1 cellular context compared by ENCODE assay signal in the genomic region with DNA sequence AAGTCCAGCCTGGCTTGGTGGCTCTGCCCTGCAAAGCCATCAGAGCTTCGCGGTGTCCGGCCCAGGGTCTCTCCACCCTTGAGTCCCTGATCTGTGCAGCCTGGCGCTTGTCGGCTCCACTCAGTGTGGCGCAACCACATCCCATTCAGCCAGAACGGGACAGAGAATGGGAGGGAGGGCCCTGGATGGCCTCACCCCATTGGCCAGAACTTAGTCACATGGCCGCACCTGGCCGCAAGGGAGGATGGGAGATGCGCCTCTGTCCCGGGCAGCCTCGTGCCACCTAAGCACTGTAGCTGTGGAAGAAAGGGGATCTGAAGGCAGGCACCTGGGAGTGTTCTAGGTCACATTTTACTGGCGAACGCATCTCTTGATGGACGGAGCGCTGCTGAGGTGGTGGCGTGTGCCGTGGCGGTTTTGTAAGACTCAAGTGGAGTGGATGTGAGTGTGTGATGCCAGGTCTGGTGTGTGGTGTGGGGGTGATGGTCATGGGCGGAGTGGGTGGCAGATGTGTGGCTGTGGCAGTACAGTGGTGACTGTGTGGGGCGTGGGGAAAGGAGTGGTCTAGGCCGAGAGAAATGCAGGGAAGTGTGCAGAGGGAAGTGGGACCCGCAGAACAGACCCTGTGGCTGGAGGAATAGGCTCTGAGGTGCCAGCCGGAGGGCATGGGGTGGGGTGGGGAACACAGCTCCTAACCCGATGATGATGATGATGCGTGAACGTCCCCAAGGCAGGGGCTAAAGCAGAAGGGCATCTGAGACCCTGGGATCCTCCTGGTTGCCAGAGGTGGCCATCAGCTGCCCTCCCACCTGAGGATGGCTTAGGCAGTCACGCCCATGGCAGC.
TF ChIP-seq lines count a peak whose summit lies in the region.

No MANE protein-coding gene starts in this region.

TF ChIP-seq in HepG2, 621 proteins besides CTCF, POLR2A, EP300 and RAD21 (continues in another document):
- TF ChIP-seq ZMYM4 (CRISPR knock-in tag; IDR thresholded peaks at IDR 0.05) (no peak), RBAK (CRISPR knock-in tag; IDR thresholded peaks at IDR 0.05) (no peak), ZNF143 (CRISPR knock-in tag; IDR thresholded peaks at IDR 0.05) (peak; percentile 77), MEIS2 (CRISPR knock-in tag; IDR thresholded peaks at IDR 0.05) (no peak), CEBPB (IDR thresholded peaks at IDR 0.05; ENCODE audit: borderline replicate concordance, low read depth, low read length) (peak; percentile 65; the same call in 1 of the 2 replicates), ZNF460 (CRISPR knock-in tag; IDR thresholded peaks at IDR 0.05; ENCODE audit: borderline replicate concordance) (no peak), TRIM24 (CRISPR knock-in tag; IDR thresholded peaks at IDR 0.05) (no peak), MAFK (conservative IDR thresholded peaks at IDR 0.05 in 1 of 2, IDR thresholded peaks at IDR 0.05 in 1 of 2; ENCODE audit: low read length in 2 of 2) (no peak), ZIK1 (CRISPR knock-in tag; IDR thresholded peaks at IDR 0.05; ENCODE audit: borderline replicate concordance, low read depth) (no peak), CBX1 (IDR thresholded peaks at IDR 0.05; ENCODE audit: low read depth) (no peak), TEAD2 (CRISPR knock-in tag; IDR thresholded peaks at IDR 0.05) (no peak), NFYB (CRISPR knock-in tag; IDR thresholded peaks at IDR 0.05) (peak; percentile 48; the same call in 1 of the 2 replicates), CEBPG (CRISPR knock-in tag; IDR thresholded peaks at IDR 0.05) (peak; percentile 38; the same call in 1 of the 2 replicates), ZNF768 (CRISPR knock-in tag; IDR thresholded peaks at IDR 0.05) (no peak), ZZZ3 (CRISPR knock-in tag; IDR thresholded peaks at IDR 0.05; ENCODE audit: borderline replicate concordance) (no peak), ZNF816 (CRISPR knock-in tag; IDR thresholded peaks at IDR 0.05; ENCODE audit: borderline replicate concordance) (no peak), ZNF792 (CRISPR knock-in tag; IDR thresholded peaks at IDR 0.05) (no peak), ZNF678 (CRISPR knock-in tag; IDR thresholded peaks at IDR 0.05) (no peak), LCORL (IDR thresholded peaks at IDR 0.05) (no peak), LCORL (CRISPR knock-in tag; IDR thresholded peaks at IDR 0.05) (no peak), ZNF746 (CRISPR knock-in tag; IDR thresholded peaks at IDR 0.05) (no peak), MED1 (CRISPR knock-in tag; IDR thresholded peaks at IDR 0.05) (no peak), SOX5 (CRISPR knock-in tag; IDR thresholded peaks at IDR 0.05; ENCODE audit: borderline replicate concordance) (no peak), ZNF501 (CRISPR knock-in tag; IDR thresholded peaks at IDR 0.05) (no peak), SP140L (CRISPR knock-in tag; IDR thresholded peaks at IDR 0.05; ENCODE audit: borderline replicate concordance) (no peak), ZNF34 (CRISPR knock-in tag; IDR thresholded peaks at IDR 0.05; ENCODE audit: borderline replicate concordance) (no peak), MXD3 (CRISPR knock-in tag; IDR thresholded peaks at IDR 0.05) (no peak), FOXO1 (CRISPR knock-in tag; IDR thresholded peaks at IDR 0.05) (no peak), CHD2 (IDR thresholded peaks at IDR 0.05; ENCODE audit: low read depth, low read length) (no peak), TAF15 (IDR thresholded peaks at IDR 0.05; ENCODE audit: low read depth, low read length, poor library complexity, severe bottlenecking) (no peak), AGO1 (IDR thresholded peaks at IDR 0.05; ENCODE audit: low read depth, low read length, poor library complexity, severe bottlenecking) (no peak), PRMT3 (CRISPR knock-in tag; IDR thresholded peaks at IDR 0.05; ENCODE audit: borderline replicate concordance, low read depth) (no peak), ZNF772 (CRISPR knock-in tag; IDR thresholded peaks at IDR 0.05) (no peak), DNMT3B (CRISPR knock-in tag; conservative IDR thresholded peaks at IDR 0.05) (no peak), SMAD3 (CRISPR knock-in tag; IDR thresholded peaks at IDR 0.05) (no peak), ZNF17 (CRISPR knock-in tag; IDR thresholded peaks at IDR 0.05) (no peak)
- TF ChIP-seq, protein P1, sequence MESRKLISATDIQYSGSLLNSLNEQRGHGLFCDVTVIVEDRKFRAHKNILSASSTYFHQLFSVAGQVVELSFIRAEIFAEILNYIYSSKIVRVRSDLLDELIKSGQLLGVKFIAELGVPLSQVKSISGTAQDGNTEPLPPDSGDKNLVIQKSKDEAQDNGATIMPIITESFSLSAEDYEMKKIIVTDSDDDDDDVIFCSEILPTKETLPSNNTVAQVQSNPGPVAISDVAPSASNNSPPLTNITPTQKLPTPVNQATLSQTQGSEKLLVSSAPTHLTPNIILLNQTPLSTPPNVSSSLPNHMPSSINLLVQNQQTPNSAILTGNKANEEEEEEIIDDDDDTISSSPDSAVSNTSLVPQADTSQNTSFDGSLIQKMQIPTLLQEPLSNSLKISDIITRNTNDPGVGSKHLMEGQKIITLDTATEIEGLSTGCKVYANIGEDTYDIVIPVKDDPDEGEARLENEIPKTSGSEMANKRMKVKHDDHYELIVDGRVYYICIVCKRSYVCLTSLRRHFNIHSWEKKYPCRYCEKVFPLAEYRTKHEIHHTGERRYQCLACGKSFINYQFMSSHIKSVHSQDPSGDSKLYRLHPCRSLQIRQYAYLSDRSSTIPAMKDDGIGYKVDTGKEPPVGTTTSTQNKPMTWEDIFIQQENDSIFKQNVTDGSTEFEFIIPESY (CRISPR knock-in tag; IDR thresholded peaks at IDR 0.05) = peak; percentile 75; the same call in 1 of the 2 replicates
- TF ChIP-seq, protein P2, sequence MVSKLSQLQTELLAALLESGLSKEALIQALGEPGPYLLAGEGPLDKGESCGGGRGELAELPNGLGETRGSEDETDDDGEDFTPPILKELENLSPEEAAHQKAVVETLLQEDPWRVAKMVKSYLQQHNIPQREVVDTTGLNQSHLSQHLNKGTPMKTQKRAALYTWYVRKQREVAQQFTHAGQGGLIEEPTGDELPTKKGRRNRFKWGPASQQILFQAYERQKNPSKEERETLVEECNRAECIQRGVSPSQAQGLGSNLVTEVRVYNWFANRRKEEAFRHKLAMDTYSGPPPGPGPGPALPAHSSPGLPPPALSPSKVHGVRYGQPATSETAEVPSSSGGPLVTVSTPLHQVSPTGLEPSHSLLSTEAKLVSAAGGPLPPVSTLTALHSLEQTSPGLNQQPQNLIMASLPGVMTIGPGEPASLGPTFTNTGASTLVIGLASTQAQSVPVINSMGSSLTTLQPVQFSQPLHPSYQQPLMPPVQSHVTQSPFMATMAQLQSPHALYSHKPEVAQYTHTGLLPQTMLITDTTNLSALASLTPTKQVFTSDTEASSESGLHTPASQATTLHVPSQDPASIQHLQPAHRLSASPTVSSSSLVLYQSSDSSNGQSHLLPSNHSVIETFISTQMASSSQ (IDR thresholded peaks at IDR 0.05; ENCODE audit: low read depth) = no peak
- TF ChIP-seq, protein P2 (CRISPR knock-in tag; IDR thresholded peaks at IDR 0.05; ENCODE audit: borderline replicate concordance) = no peak
- TF ChIP-seq, protein P3, sequence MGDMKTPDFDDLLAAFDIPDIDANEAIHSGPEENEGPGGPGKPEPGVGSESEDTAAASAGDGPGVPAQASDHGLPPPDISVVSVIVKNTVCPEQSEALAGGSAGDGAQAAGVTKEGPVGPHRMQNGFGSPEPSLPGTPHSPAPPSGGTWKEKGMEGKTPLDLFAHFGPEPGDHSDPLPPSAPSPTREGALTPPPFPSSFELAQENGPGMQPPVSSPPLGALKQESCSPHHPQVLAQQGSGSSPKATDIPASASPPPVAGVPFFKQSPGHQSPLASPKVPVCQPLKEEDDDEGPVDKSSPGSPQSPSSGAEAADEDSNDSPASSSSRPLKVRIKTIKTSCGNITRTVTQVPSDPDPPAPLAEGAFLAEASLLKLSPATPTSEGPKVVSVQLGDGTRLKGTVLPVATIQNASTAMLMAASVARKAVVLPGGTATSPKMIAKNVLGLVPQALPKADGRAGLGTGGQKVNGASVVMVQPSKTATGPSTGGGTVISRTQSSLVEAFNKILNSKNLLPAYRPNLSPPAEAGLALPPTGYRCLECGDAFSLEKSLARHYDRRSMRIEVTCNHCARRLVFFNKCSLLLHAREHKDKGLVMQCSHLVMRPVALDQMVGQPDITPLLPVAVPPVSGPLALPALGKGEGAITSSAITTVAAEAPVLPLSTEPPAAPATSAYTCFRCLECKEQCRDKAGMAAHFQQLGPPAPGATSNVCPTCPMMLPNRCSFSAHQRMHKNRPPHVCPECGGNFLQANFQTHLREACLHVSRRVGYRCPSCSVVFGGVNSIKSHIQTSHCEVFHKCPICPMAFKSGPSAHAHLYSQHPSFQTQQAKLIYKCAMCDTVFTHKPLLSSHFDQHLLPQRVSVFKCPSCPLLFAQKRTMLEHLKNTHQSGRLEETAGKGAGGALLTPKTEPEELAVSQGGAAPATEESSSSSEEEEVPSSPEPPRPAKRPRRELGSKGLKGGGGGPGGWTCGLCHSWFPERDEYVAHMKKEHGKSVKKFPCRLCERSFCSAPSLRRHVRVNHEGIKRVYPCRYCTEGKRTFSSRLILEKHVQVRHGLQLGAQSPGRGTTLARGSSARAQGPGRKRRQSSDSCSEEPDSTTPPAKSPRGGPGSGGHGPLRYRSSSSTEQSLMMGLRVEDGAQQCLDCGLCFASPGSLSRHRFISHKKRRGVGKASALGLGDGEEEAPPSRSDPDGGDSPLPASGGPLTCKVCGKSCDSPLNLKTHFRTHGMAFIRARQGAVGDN (CRISPR knock-in tag; IDR thresholded peaks at IDR 0.05) = peak; percentile 71
- TF ChIP-seq, protein P4, sequence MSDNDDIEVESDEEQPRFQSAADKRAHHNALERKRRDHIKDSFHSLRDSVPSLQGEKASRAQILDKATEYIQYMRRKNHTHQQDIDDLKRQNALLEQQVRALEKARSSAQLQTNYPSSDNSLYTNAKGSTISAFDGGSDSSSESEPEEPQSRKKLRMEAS (IDR thresholded peaks at IDR 0.05) = peak; percentile 41; the same call in 1 of the 2 replicates
- TF ChIP-seq, protein P5, sequence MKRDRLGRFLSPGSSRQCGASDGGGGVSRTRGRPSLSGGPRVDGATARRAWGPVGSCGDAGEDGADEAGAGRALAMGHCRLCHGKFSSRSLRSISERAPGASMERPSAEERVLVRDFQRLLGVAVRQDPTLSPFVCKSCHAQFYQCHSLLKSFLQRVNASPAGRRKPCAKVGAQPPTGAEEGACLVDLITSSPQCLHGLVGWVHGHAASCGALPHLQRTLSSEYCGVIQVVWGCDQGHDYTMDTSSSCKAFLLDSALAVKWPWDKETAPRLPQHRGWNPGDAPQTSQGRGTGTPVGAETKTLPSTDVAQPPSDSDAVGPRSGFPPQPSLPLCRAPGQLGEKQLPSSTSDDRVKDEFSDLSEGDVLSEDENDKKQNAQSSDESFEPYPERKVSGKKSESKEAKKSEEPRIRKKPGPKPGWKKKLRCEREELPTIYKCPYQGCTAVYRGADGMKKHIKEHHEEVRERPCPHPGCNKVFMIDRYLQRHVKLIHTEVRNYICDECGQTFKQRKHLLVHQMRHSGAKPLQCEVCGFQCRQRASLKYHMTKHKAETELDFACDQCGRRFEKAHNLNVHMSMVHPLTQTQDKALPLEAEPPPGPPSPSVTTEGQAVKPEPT (CRISPR knock-in tag; IDR thresholded peaks at IDR 0.05; ENCODE audit: low read depth) = no peak
- TF ChIP-seq, protein P6, sequence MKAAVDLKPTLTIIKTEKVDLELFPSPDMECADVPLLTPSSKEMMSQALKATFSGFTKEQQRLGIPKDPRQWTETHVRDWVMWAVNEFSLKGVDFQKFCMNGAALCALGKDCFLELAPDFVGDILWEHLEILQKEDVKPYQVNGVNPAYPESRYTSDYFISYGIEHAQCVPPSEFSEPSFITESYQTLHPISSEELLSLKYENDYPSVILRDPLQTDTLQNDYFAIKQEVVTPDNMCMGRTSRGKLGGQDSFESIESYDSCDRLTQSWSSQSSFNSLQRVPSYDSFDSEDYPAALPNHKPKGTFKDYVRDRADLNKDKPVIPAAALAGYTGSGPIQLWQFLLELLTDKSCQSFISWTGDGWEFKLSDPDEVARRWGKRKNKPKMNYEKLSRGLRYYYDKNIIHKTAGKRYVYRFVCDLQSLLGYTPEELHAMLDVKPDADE (CRISPR knock-in tag; IDR thresholded peaks at IDR 0.05) = no peak
- TF ChIP-seq, protein P7, sequence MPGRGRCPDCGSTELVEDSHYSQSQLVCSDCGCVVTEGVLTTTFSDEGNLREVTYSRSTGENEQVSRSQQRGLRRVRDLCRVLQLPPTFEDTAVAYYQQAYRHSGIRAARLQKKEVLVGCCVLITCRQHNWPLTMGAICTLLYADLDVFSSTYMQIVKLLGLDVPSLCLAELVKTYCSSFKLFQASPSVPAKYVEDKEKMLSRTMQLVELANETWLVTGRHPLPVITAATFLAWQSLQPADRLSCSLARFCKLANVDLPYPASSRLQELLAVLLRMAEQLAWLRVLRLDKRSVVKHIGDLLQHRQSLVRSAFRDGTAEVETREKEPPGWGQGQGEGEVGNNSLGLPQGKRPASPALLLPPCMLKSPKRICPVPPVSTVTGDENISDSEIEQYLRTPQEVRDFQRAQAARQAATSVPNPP (CRISPR knock-in tag; IDR thresholded peaks at IDR 0.05) = no peak
- TF ChIP-seq, protein P8, sequence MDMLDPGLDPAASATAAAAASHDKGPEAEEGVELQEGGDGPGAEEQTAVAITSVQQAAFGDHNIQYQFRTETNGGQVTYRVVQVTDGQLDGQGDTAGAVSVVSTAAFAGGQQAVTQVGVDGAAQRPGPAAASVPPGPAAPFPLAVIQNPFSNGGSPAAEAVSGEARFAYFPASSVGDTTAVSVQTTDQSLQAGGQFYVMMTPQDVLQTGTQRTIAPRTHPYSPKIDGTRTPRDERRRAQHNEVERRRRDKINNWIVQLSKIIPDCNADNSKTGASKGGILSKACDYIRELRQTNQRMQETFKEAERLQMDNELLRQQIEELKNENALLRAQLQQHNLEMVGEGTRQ (IDR thresholded peaks at IDR 0.05; ENCODE audit: low read depth, low read length) = peak; percentile 43; the same call in 1 of the 2 replicates
- TF ChIP-seq, protein P8 (CRISPR knock-in tag; IDR thresholded peaks at IDR 0.05; ENCODE audit: borderline replicate concordance) = peak; percentile 78; the same call in 1 of the 2 replicates
